ENCODE assay signal across 1 cellular context in the genomic region with DNA sequence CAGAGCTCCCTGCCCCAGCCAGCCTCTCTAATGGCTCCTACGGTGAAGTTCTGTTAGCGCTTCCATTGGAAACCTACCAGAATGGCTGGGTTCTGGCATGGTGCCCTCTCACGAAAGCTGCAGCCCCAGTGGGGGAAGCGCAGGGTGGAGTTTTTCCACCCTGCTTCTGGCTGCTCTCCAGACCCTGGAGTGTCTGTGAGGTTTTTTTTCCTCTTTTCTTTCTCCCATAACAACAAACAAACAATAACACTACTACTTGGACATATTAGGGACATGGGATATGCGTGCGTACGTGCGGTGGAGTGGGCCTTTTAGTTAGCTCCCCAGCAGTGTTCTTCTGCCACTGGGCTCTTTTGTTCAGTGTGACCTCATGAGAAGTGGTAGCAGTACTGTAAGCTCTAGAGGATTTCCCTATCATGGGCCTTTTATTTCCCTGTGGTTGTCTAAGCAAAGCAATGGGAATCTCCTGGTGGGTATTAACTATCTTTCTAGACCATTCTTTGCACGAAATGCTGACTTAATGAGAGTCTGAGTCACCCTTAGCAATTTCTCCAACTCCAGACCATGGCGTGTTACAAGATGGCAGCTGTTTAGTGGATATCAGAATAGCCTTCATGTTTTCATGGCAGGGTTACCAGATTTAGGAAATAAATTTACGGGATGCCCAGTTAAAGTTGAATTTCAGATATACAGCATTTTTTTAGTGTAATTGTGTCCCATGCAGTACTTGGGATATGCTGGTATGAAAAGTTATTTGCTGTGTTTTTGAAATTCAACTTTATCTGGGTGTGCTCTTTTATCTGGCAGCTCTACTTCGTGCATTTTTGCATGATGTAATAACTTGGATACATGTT.
A peak's percentile ranks its signal among the peaks of the same experiment; 100 is the strongest.
TF ChIP-seq lines count a peak whose summit lies in the region.

No MANE protein-coding gene starts in this region.

TF ChIP-seq in K562, 482 proteins besides CTCF, POLR2A, EP300 and RAD21 (continued from another document and continues in another):
- TF ChIP-seq SMARCC2 (IDR thresholded peaks at IDR 0.05; ENCODE audit: low read depth), result no peak
- no peak for TF ChIP-seq ZNF586 (CRISPR knock-in tag; conservative IDR thresholded peaks at IDR 0.05)
- TF ChIP-seq ZNF436 (CRISPR knock-in tag; IDR thresholded peaks at IDR 0.05), result no peak
- TF ChIP-seq ATF7 (IDR thresholded peaks at IDR 0.05), result no peak; the same call in 1 of the 2 replicates
- no peak for TF ChIP-seq ZBTB8A (IDR thresholded peaks at IDR 0.05; ENCODE audit: partially characterized antibody)
- TF ChIP-seq, protein P1, sequence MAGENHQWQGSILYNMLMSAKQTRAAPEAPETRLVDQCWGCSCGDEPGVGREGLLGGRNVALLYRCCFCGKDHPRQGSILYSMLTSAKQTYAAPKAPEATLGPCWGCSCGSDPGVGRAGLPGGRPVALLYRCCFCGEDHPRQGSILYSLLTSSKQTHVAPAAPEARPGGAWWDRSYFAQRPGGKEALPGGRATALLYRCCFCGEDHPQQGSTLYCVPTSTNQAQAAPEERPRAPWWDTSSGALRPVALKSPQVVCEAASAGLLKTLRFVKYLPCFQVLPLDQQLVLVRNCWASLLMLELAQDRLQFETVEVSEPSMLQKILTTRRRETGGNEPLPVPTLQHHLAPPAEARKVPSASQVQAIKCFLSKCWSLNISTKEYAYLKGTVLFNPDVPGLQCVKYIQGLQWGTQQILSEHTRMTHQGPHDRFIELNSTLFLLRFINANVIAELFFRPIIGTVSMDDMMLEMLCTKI (IDR thresholded peaks at IDR 0.05; ENCODE audit: partially characterized antibody), result no peak
- TF ChIP-seq SMARCB1 (IDR thresholded peaks at IDR 0.05; ENCODE audit: insufficient read length, low read depth), result no peak
- no peak for TF ChIP-seq TCFL5 (CRISPR knock-in tag; conservative IDR thresholded peaks at IDR 0.05)
- no peak for TF ChIP-seq RBM39 (optimal IDR thresholded peaks at IDR 0.05; ENCODE audit: low read depth, low read length)
- no peak for TF ChIP-seq SAFB2 (IDR thresholded peaks at IDR 0.05; ENCODE audit: borderline replicate concordance, low read depth, low read length, severe bottlenecking)
- TF ChIP-seq, protein P2, sequence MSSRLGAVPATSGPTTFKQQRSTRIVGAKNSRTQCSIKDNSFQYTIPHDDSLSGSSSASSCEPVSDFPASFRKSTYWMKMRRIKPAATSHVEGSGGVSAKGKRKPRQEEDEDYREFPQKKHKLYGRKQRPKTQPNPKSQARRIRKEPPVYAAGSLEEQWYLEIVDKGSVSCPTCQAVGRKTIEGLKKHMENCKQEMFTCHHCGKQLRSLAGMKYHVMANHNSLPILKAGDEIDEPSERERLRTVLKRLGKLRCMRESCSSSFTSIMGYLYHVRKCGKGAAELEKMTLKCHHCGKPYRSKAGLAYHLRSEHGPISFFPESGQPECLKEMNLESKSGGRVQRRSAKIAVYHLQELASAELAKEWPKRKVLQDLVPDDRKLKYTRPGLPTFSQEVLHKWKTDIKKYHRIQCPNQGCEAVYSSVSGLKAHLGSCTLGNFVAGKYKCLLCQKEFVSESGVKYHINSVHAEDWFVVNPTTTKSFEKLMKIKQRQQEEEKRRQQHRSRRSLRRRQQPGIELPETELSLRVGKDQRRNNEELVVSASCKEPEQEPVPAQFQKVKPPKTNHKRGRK (tag; IDR thresholded peaks at IDR 0.05), result no peak
- no peak for TF ChIP-seq CAMTA2 (CRISPR knock-in tag; conservative IDR thresholded peaks at IDR 0.05)
- TF ChIP-seq GABPB1 (CRISPR knock-in tag; IDR thresholded peaks at IDR 0.05), result no peak
- TF ChIP-seq, protein P3, sequence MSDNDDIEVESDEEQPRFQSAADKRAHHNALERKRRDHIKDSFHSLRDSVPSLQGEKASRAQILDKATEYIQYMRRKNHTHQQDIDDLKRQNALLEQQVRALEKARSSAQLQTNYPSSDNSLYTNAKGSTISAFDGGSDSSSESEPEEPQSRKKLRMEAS (CRISPR knock-in tag; IDR thresholded peaks at IDR 0.05), result no peak
- TF ChIP-seq ZNF165 (CRISPR knock-in tag; IDR thresholded peaks at IDR 0.05; ENCODE audit: borderline replicate concordance), result no peak
- TF ChIP-seq KDM2B (CRISPR knock-in tag; IDR thresholded peaks at IDR 0.05), result no peak
- no peak for TF ChIP-seq SIN3A (IDR thresholded peaks at IDR 0.05; ENCODE audit: borderline replicate concordance in 2 of 2, control insufficient read depth in 1 of 2, low read depth in 2 of 2, low read length in 2 of 2)
- no peak for TF ChIP-seq ZC3H8 (IDR thresholded peaks at IDR 0.05)
- no peak for TF ChIP-seq CBX5 (IDR thresholded peaks at IDR 0.05; ENCODE audit: borderline replicate concordance, low read depth)
- TF ChIP-seq, protein P4, sequence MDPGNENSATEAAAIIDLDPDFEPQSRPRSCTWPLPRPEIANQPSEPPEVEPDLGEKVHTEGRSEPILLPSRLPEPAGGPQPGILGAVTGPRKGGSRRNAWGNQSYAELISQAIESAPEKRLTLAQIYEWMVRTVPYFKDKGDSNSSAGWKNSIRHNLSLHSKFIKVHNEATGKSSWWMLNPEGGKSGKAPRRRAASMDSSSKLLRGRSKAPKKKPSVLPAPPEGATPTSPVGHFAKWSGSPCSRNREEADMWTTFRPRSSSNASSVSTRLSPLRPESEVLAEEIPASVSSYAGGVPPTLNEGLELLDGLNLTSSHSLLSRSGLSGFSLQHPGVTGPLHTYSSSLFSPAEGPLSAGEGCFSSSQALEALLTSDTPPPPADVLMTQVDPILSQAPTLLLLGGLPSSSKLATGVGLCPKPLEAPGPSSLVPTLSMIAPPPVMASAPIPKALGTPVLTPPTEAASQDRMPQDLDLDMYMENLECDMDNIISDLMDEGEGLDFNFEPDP (CRISPR knock-in tag; IDR thresholded peaks at IDR 0.05), result no peak
- no peak for TF ChIP-seq ZNF444 (CRISPR knock-in tag; IDR thresholded peaks at IDR 0.05)
- no peak for TF ChIP-seq ZSCAN32 (CRISPR knock-in tag; IDR thresholded peaks at IDR 0.05)
- no peak for TF ChIP-seq RBM22 (IDR thresholded peaks at IDR 0.05; ENCODE audit: low read depth, low read length, poor library complexity, severe bottlenecking)
- peak; percentile 40; the same call in 1 of the 2 replicates for TF ChIP-seq TCF3 (CRISPR knock-in tag; IDR thresholded peaks at IDR 0.05)
- no peak for TF ChIP-seq MYNN (IDR thresholded peaks at IDR 0.05)
- no peak for TF ChIP-seq MYNN (CRISPR knock-in tag; IDR thresholded peaks at IDR 0.05)
- TF ChIP-seq CREB1 (IDR thresholded peaks at IDR 0.05), result no peak
- TF ChIP-seq CREB1 (CRISPR knock-in tag; IDR thresholded peaks at IDR 0.05), result no peak
- TF ChIP-seq, protein P5, sequence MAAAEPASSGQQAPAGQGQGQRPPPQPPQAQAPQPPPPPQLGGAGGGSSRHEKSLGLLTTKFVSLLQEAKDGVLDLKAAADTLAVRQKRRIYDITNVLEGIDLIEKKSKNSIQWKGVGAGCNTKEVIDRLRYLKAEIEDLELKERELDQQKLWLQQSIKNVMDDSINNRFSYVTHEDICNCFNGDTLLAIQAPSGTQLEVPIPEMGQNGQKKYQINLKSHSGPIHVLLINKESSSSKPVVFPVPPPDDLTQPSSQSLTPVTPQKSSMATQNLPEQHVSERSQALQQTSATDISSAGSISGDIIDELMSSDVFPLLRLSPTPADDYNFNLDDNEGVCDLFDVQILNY (CRISPR knock-in tag; IDR thresholded peaks at IDR 0.05), result no peak
- no peak for TF ChIP-seq CCNT2 (IDR thresholded peaks at IDR 0.05; ENCODE audit: borderline replicate concordance, extremely low read depth, insufficient read length, low read depth, low read length)
- TF ChIP-seq TRIM24 (IDR thresholded peaks at IDR 0.05), result no peak
- TF ChIP-seq ETV1 (tag; conservative IDR thresholded peaks at IDR 0.05; ENCODE audit: low read depth), result no peak
- peak; percentile 46 for TF ChIP-seq ARID1B (IDR thresholded peaks at IDR 0.05)
- TF ChIP-seq SMARCA4 (IDR thresholded peaks at IDR 0.05), result peak; percentile 57; the same call in 1 of the 2 replicates
- TF ChIP-seq ZNF41 (CRISPR knock-in tag; conservative IDR thresholded peaks at IDR 0.05), result 0 out of 2 replicates have a peak, but pooled peaks have one; percentile 34
- TF ChIP-seq GATAD2A (IDR thresholded peaks at IDR 0.05), result no peak
- TF ChIP-seq, protein P6, sequence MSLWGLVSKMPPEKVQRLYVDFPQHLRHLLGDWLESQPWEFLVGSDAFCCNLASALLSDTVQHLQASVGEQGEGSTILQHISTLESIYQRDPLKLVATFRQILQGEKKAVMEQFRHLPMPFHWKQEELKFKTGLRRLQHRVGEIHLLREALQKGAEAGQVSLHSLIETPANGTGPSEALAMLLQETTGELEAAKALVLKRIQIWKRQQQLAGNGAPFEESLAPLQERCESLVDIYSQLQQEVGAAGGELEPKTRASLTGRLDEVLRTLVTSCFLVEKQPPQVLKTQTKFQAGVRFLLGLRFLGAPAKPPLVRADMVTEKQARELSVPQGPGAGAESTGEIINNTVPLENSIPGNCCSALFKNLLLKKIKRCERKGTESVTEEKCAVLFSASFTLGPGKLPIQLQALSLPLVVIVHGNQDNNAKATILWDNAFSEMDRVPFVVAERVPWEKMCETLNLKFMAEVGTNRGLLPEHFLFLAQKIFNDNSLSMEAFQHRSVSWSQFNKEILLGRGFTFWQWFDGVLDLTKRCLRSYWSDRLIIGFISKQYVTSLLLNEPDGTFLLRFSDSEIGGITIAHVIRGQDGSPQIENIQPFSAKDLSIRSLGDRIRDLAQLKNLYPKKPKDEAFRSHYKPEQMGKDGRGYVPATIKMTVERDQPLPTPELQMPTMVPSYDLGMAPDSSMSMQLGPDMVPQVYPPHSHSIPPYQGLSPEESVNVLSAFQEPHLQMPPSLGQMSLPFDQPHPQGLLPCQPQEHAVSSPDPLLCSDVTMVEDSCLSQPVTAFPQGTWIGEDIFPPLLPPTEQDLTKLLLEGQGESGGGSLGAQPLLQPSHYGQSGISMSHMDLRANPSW (CRISPR knock-in tag; IDR thresholded peaks at IDR 0.05), result no peak
- no peak for TF ChIP-seq RCOR1 (IDR thresholded peaks at IDR 0.05; ENCODE audit: borderline replicate concordance in 1 of 2, low read depth in 2 of 2, low read length in 2 of 2)
- TF ChIP-seq HMGN3 (IDR thresholded peaks at IDR 0.05; ENCODE audit: borderline replicate concordance, extremely low read depth, insufficient read length, low read depth, low read length), result no peak
- TF ChIP-seq, protein P7, sequence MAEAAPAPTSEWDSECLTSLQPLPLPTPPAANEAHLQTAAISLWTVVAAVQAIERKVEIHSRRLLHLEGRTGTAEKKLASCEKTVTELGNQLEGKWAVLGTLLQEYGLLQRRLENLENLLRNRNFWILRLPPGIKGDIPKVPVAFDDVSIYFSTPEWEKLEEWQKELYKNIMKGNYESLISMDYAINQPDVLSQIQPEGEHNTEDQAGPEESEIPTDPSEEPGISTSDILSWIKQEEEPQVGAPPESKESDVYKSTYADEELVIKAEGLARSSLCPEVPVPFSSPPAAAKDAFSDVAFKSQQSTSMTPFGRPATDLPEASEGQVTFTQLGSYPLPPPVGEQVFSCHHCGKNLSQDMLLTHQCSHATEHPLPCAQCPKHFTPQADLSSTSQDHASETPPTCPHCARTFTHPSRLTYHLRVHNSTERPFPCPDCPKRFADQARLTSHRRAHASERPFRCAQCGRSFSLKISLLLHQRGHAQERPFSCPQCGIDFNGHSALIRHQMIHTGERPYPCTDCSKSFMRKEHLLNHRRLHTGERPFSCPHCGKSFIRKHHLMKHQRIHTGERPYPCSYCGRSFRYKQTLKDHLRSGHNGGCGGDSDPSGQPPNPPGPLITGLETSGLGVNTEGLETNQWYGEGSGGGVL (CRISPR knock-in tag; IDR thresholded peaks at IDR 0.05), result no peak
- no peak for TF ChIP-seq NONO (IDR thresholded peaks at IDR 0.05; ENCODE audit: low read depth in 2 of 2, low read length in 1 of 2)
- no peak for TF ChIP-seq NFXL1 (CRISPR knock-in tag; IDR thresholded peaks at IDR 0.05)
- TF ChIP-seq, protein P8, sequence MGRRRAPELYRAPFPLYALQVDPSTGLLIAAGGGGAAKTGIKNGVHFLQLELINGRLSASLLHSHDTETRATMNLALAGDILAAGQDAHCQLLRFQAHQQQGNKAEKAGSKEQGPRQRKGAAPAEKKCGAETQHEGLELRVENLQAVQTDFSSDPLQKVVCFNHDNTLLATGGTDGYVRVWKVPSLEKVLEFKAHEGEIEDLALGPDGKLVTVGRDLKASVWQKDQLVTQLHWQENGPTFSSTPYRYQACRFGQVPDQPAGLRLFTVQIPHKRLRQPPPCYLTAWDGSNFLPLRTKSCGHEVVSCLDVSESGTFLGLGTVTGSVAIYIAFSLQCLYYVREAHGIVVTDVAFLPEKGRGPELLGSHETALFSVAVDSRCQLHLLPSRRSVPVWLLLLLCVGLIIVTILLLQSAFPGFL (CRISPR knock-in tag; IDR thresholded peaks at IDR 0.05), result no peak
- TF ChIP-seq, protein P9, sequence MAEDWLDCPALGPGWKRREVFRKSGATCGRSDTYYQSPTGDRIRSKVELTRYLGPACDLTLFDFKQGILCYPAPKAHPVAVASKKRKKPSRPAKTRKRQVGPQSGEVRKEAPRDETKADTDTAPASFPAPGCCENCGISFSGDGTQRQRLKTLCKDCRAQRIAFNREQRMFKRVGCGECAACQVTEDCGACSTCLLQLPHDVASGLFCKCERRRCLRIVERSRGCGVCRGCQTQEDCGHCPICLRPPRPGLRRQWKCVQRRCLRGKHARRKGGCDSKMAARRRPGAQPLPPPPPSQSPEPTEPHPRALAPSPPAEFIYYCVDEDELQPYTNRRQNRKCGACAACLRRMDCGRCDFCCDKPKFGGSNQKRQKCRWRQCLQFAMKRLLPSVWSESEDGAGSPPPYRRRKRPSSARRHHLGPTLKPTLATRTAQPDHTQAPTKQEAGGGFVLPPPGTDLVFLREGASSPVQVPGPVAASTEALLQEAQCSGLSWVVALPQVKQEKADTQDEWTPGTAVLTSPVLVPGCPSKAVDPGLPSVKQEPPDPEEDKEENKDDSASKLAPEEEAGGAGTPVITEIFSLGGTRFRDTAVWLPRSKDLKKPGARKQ (CRISPR knock-in tag; IDR thresholded peaks at IDR 0.05), result no peak
- TF ChIP-seq SMAD2 (IDR thresholded peaks at IDR 0.05; ENCODE audit: low read depth, low read length), result no peak
- TF ChIP-seq, protein P10, sequence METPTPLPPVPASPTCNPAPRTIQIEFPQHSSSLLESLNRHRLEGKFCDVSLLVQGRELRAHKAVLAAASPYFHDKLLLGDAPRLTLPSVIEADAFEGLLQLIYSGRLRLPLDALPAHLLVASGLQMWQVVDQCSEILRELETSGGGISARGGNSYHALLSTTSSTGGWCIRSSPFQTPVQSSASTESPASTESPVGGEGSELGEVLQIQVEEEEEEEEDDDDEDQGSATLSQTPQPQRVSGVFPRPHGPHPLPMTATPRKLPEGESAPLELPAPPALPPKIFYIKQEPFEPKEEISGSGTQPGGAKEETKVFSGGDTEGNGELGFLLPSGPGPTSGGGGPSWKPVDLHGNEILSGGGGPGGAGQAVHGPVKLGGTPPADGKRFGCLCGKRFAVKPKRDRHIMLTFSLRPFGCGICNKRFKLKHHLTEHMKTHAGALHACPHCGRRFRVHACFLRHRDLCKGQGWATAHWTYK (CRISPR knock-in tag; IDR thresholded peaks at IDR 0.05), result no peak
- TF ChIP-seq, protein P11, sequence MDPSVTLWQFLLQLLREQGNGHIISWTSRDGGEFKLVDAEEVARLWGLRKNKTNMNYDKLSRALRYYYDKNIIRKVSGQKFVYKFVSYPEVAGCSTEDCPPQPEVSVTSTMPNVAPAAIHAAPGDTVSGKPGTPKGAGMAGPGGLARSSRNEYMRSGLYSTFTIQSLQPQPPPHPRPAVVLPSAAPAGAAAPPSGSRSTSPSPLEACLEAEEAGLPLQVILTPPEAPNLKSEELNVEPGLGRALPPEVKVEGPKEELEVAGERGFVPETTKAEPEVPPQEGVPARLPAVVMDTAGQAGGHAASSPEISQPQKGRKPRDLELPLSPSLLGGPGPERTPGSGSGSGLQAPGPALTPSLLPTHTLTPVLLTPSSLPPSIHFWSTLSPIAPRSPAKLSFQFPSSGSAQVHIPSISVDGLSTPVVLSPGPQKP (CRISPR knock-in tag; IDR thresholded peaks at IDR 0.05), result no peak
